ENCODE assay signal across 12 cellular contexts in genomic region chr3:30370681-30371271, GRCh38.
DNase-seq lines count a peak whose midpoint lies in the region; ATAC-seq and TF ChIP-seq lines count a peak whose summit lies in the region.
"Had no signal": no experiment of that assay in that cellular context is flagged by ENCODE, and none has a peak within 500 bp of the region (broad histone marks: within the 10 kb centered on the region; RNA-seq: fewer than 3 reads in every experiment).

No MANE protein-coding gene starts in this region.

- no peak overlapping the region for H3K23ac ChIP-seq in mesendoderm (ENCODE audit: low read length)

- no peak for TF ChIP-seq CTCF in AG04449 (IDR thresholded peaks at IDR 0.05; ENCODE audit: insufficient read depth, low read length, missing control alignments)

- no peak overlapping the region for H3K27ac Mint-ChIP-seq in activated naive CD8-positive, alpha-beta T cell treated with anti-CD3 and anti-CD28 coated beads, Interleukin-2, amount 50 U/mL, for 24 hours
- H3K27ac Mint-ChIP-seq in stimulated activated memory B cell treated with anti-CD40 and anti-IgM and Interleukin-4, amounts not matched to agents 10 μg/mL and 1 μg/mL and 100 μg/mL, for 72 hours, result no peak overlapping the region
- H3K27ac Mint-ChIP-seq: activated naive CD4-positive, alpha-beta T cell treated with anti-CD3 and anti-CD28 coated beads for 36 hours; mesothelial cell of epicardium had no signal

- no peak overlapping the region for H4K5ac ChIP-seq in mesendoderm (ENCODE audit: low read length)

- no peaks in the 10 kb centered on the region for H3K36me3 ChIP-seq in mesendoderm (ENCODE audit: control insufficient read depth, insufficient read depth, low read length)
- H3K36me3 ChIP-seq: heart right ventricle had no signal

- no peak overlapping the region for H3K18ac ChIP-seq in mesendoderm (ENCODE audit: low read length)

- no peak overlapping the region for H2BK15ac ChIP-seq in mesendoderm (replicated peaks; ENCODE audit: low read depth)

- no peaks in the 10 kb centered on the region for H3K36me3 Mint-ChIP-seq in activated naive CD8-positive, alpha-beta T cell treated with anti-CD3 and anti-CD28 coated beads, Interleukin-2, amount 50 U/mL, for 24 hours (ENCODE audit: low read depth)
- no peaks in the 10 kb centered on the region for H3K36me3 Mint-ChIP-seq in stimulated activated memory B cell treated with anti-CD40 and anti-IgM and Interleukin-4, amounts not matched to agents 10 μg/mL and 1 μg/mL and 100 μg/mL, for 72 hours
- H3K36me3 Mint-ChIP-seq: mesothelial cell of epicardium had no signal

- no peaks in the 10 kb centered on the region for H3K27me3 Mint-ChIP-seq in activated naive CD8-positive, alpha-beta T cell treated with anti-CD3 and anti-CD28 coated beads, Interleukin-2, amount 50 U/mL, for 24 hours
- H3K27me3 Mint-ChIP-seq in stimulated activated memory B cell treated with anti-CD40 and anti-IgM and Interleukin-4, amounts not matched to agents 10 μg/mL and 1 μg/mL and 100 μg/mL, for 72 hours, result peaks cover 19% of the 10 kb centered on the region

- H2BK5ac ChIP-seq in mesendoderm (ENCODE audit: low read length), result no peak overlapping the region

- no CpG with 5 or more reads among the region's 5 CpGs for WGBS in mesendoderm (ENCODE audit: extremely low coverage, insufficient coverage, low lambda C conversion rate)

- H3K56ac ChIP-seq in mesendoderm (ENCODE audit: low read length), result no peak overlapping the region

- H3K4me3 ChIP-seq in AG04449 (ENCODE audit: low read depth, low read length) (no peak overlapping the region), mesendoderm (ENCODE audit: low read length) (no peak overlapping the region)
- H3K4me3 ChIP-seq: heart right ventricle had no signal

- H4K8ac ChIP-seq in mesendoderm (ENCODE audit: low read depth, low read length), result no peak overlapping the region

- no peaks in the 10 kb centered on the region for H3K4me1 ChIP-seq in mesendoderm (ENCODE audit: control insufficient read depth, low read depth, low read length)

- no peak overlapping the region for H3K4ac ChIP-seq in mesendoderm (ENCODE audit: low read depth, low read length)

- H3K4me2 ChIP-seq in mesendoderm (ENCODE audit: low read length), result no peak overlapping the region

- no peaks in the 10 kb centered on the region for H3K79me2 ChIP-seq in mesendoderm (ENCODE audit: control insufficient read depth, insufficient read depth, low read length)

- no peak overlapping the region for H3K27ac ChIP-seq in mesendoderm (ENCODE audit: low read depth, low read length)

- H3K4me3 Mint-ChIP-seq in activated naive CD8-positive, alpha-beta T cell treated with anti-CD3 and anti-CD28 coated beads, Interleukin-2, amount 50 U/mL, for 24 hours, result no peak overlapping the region
- no peak overlapping the region for H3K4me3 Mint-ChIP-seq in stimulated activated memory B cell treated with anti-CD40 and anti-IgM and Interleukin-4, amounts not matched to agents 10 μg/mL and 1 μg/mL and 100 μg/mL, for 72 hours
- H3K4me3 Mint-ChIP-seq: activated naive CD4-positive, alpha-beta T cell treated with anti-CD3 and anti-CD28 coated beads for 36 hours; mesothelial cell of epicardium had no signal

- no peaks in the 10 kb centered on the region for H3K79me1 ChIP-seq in mesendoderm (ENCODE audit: low read length)

- peaks cover 5% of the 10 kb centered on the region for H3K9me3 Mint-ChIP-seq in activated naive CD8-positive, alpha-beta T cell treated with anti-CD3 and anti-CD28 coated beads, Interleukin-2, amount 50 U/mL, for 24 hours
- H3K9me3 Mint-ChIP-seq in stimulated activated memory B cell treated with anti-CD40 and anti-IgM and Interleukin-4, amounts not matched to agents 10 μg/mL and 1 μg/mL and 100 μg/mL, for 72 hours, result no peaks in the 10 kb centered on the region
- H3K9me3 Mint-ChIP-seq: activated naive CD4-positive, alpha-beta T cell treated with anti-CD3 and anti-CD28 coated beads for 36 hours had no signal

- no peak overlapping the region for H3K9ac ChIP-seq in mesendoderm (ENCODE audit: low read length)

- peak; percentile 50 for DNase-seq in AG04449 (ENCODE audit: low read depth, low spot score)
- DNase-seq in LoVo (ENCODE audit: low spot score), result peak; percentile 74
- peak; percentile 76 to 95 for DNase-seq in dermis microvascular lymphatic vessel endothelial cell (ENCODE audit: low read depth in 2 of 2)
- peak; percentile 9 for DNase-seq in mesendoderm
- no peak for DNase-seq in activated naive CD8-positive, alpha-beta T cell treated with anti-CD3 and anti-CD28 coated beads, Interleukin-2, amount 50 U/mL, for 24 hours
- no peak for DNase-seq in activated naive CD4-positive, alpha-beta T cell (lab: John Stamatoyannopoulos, UW)
- DNase-seq: activated naive CD4-positive, alpha-beta T cell treated with anti-CD3 and anti-CD28 coated beads for 36 hours; effector CD4-positive, alpha-beta T cell; heart right ventricle had no signal

- no peak for ATAC-seq in HG03521 (IDR thresholded peaks at IDR 0.05; ENCODE audit: unreplicated experiment)
- ATAC-seq in activated naive CD8-positive, alpha-beta T cell treated with anti-CD3 and anti-CD28 coated beads, Interleukin-2, amount 50 U/mL, for 24 hours, result no peak
- no peak for ATAC-seq in stimulated activated memory B cell treated with anti-CD40 and anti-IgM and Interleukin-4, amounts not matched to agents 10 μg/mL and 1 μg/mL and 100 μg/mL, for 72 hours

- H3K4me1 Mint-ChIP-seq in activated naive CD8-positive, alpha-beta T cell treated with anti-CD3 and anti-CD28 coated beads, Interleukin-2, amount 50 U/mL, for 24 hours, result no peaks in the 10 kb centered on the region
- H3K4me1 Mint-ChIP-seq in stimulated activated memory B cell treated with anti-CD40 and anti-IgM and Interleukin-4, amounts not matched to agents 10 μg/mL and 1 μg/mL and 100 μg/mL, for 72 hours, result no peaks in the 10 kb centered on the region

- no peak overlapping the region for H2AK5ac ChIP-seq in mesendoderm (ENCODE audit: low read length)

- no peak overlapping the region for H2BK120ac ChIP-seq in mesendoderm (ENCODE audit: low read depth, low read length)

- H3K27me3 ChIP-seq in mesendoderm (ENCODE audit: insufficient read depth, low read length, poor library complexity), result no peaks in the 10 kb centered on the region
- H3K27me3 ChIP-seq: heart right ventricle had no signal

- CTCF ChIA-PET in AG04449 (lab: Yijun Ruan, JAX), result no interaction called here

- POLR2A ChIA-PET in AG04449 (lab: Yijun Ruan, JAX), result no interaction called here

Comparison
In these comparisons a context has a peak if more than half of its experiments do, and no peak if none do; other contexts are left out.
1. DNase-seq: peak in AG04449 (single experiment), LoVo (single experiment), dermis microvascular lymphatic vessel endothelial cell (2 of 2) and mesendoderm (single experiment); none in activated naive CD8-positive, alpha-beta T cell treated with anti-CD3 and anti-CD28 coated beads, Interleukin-2, amount 50 U/mL, for 24 hours (single experiment) and activated naive CD4-positive, alpha-beta T cell (0 of 4).